In genomic region chr5:154401931-154402330, GRCh38 we compare ENCODE assay signal across 25 cellular contexts.
"Had no signal": no experiment of that assay in that cellular context is flagged by ENCODE, and none has a peak within 500 bp of the region (broad histone marks: within the 10 kb centered on the region; RNA-seq: fewer than 3 reads in every experiment).

No MANE protein-coding gene starts in this region.

- H3K9me3 Mint-ChIP-seq: activated naive CD4-positive, alpha-beta T cell treated with anti-CD3 and anti-CD28 coated beads, Interleukin-2, amount 10 ng/mL, durations not matched to agents 7 days and 5 days; activated naive CD8-positive, alpha-beta T cell treated with anti-CD3 and anti-CD28 coated beads for 36 hours; activated T-helper 2 cell treated with anti-CD3 and anti-CD28 coated beads, Interferon-gamma antibody, Interleukin-2, Interleukin-4, amounts not matched to agents 10 μg/mL and 5 μg/mL and 100 μg/mL, durations not matched to agents 14 hours and 24 hours and 36 hours had no signal

- DNase-seq: activated CD4-positive, alpha-beta T cell treated with anti-CD3 and anti-CD28 coated beads for 4 hours; activated CD4-positive, alpha-beta T cell treated with anti-CD3 and anti-CD28 coated beads, Interleukin-2, amount 50 U/mL, for 48 hours; activated CD8-positive, alpha-beta memory T cell treated with anti-CD3 and anti-CD28 coated beads, Interleukin-2, amount 10 ng/mL, durations not matched to agents 7 days and 5 days; activated gamma-delta T cell treated with Interleukin-2 at 50 U/mL for 16 hours; activated naive CD4-positive, alpha-beta T cell treated with anti-CD3 and anti-CD28 coated beads, Interleukin-2, amount 10 ng/mL, durations not matched to agents 7 days and 5 days; activated naive CD8-positive, alpha-beta T cell treated with anti-CD3 and anti-CD28 coated beads for 36 hours; activated T-cell treated with anti-CD3 and anti-CD28 coated beads, Interleukin-2, amount 50 U/mL, for 48 hours; MG63; MV-4-11; NCI-H1092 treated with DMSO at 0.1 percent for 48 hours; NCI-H1417 treated with DMSO at 0.1 percent for 48 hours; NCI-H1694; NCI-H2029; NCI-H2107; NCI-H2171 treated with DMSO at 0.1 percent for 48 hours; NCI-H226; NCI-H510A treated with DMSO at 0.1 percent for 48 hours; NK-92 treated with Interleukin-12 subunit alpha and Interleukin-12 subunit beta, amount 100 ng/mL, for 24 hours; SHP77; SW 1271 had no signal

- H3K4me3 ChIP-seq: MG63, Peyer's patch, SJSA1 had no signal

- H3K36me3 ChIP-seq: MG63, Peyer's patch had no signal

- H3K27ac Mint-ChIP-seq: activated CD8-positive, alpha-beta memory T cell treated with anti-CD3 and anti-CD28 coated beads, Interleukin-2, amount 10 ng/mL, durations not matched to agents 7 days and 5 days; activated naive CD4-positive, alpha-beta T cell treated with anti-CD3 and anti-CD28 coated beads, Interleukin-2, amount 10 ng/mL, durations not matched to agents 7 days and 5 days; activated naive CD8-positive, alpha-beta T cell treated with anti-CD3 and anti-CD28 coated beads for 36 hours; activated T-helper 2 cell treated with anti-CD3 and anti-CD28 coated beads, Interferon-gamma antibody, Interleukin-2, Interleukin-4, amounts not matched to agents 10 μg/mL and 5 μg/mL and 100 μg/mL, durations not matched to agents 14 hours and 24 hours and 36 hours had no signal

- H3K27ac ChIP-seq: Peyer's patch, SJSA1 had no signal

- H3K36me3 Mint-ChIP-seq: activated CD8-positive, alpha-beta memory T cell treated with anti-CD3 and anti-CD28 coated beads, Interleukin-2, amount 10 ng/mL, durations not matched to agents 7 days and 5 days; activated naive CD4-positive, alpha-beta T cell treated with anti-CD3 and anti-CD28 coated beads, Interleukin-2, amount 10 ng/mL, durations not matched to agents 7 days and 5 days; activated naive CD8-positive, alpha-beta T cell treated with anti-CD3 and anti-CD28 coated beads for 36 hours had no signal

- ATAC-seq: activated CD4-positive, CD25-positive, alpha-beta regulatory T cell treated with anti-CD3 and anti-CD28 coated beads, Interleukin-2, amount 50 U/mL, for 24 hours; activated CD8-positive, alpha-beta memory T cell treated with anti-CD3 and anti-CD28 coated beads, Interleukin-2, amount 10 ng/mL, durations not matched to agents 7 days and 5 days; SK-N-SH treated with all-trans-retinoic acid at 6 μM for 48 hours had no signal

- H3K27me3 ChIP-seq: MG63, Peyer's patch, SJSA1 had no signal

- H3K9me3 ChIP-seq: MG63, Peyer's patch, SJSA1 had no signal

- H3K4me3 Mint-ChIP-seq: activated CD8-positive, alpha-beta memory T cell treated with anti-CD3 and anti-CD28 coated beads, Interleukin-2, amount 10 ng/mL, durations not matched to agents 7 days and 5 days; activated naive CD4-positive, alpha-beta T cell treated with anti-CD3 and anti-CD28 coated beads, Interleukin-2, amount 10 ng/mL, durations not matched to agents 7 days and 5 days; activated naive CD8-positive, alpha-beta T cell treated with anti-CD3 and anti-CD28 coated beads for 36 hours had no signal

- H3K27me3 Mint-ChIP-seq: activated CD8-positive, alpha-beta memory T cell treated with anti-CD3 and anti-CD28 coated beads, Interleukin-2, amount 10 ng/mL, durations not matched to agents 7 days and 5 days; activated naive CD4-positive, alpha-beta T cell treated with anti-CD3 and anti-CD28 coated beads, Interleukin-2, amount 10 ng/mL, durations not matched to agents 7 days and 5 days; activated naive CD8-positive, alpha-beta T cell treated with anti-CD3 and anti-CD28 coated beads for 36 hours had no signal
